ENCODE assay signal across 8 cellular contexts in genomic region chr6:118649918-118650499, GRCh38. TPM values are rescaled to one million over a fixed set of nuclear protein-coding genes. Genes with fewer than 3 reads are reported as not detected.
A peak's percentile ranks its signal among the peaks of the same experiment; 100 is the strongest.
DNase-seq lines count a peak whose midpoint lies in the region; ATAC-seq, FAIRE-seq and TF ChIP-seq lines count a peak whose summit lies in the region.

No MANE protein-coding gene starts in this region.

- peaks cover 12% of the 10 kb centered on the region; the same call in 1 of the 2 replicates for H3F3A ChIP-seq in SU-DHL-6 (ENCODE audit: insufficient read depth)

- H3K36me3 ChIP-seq in SU-DHL-6 (ENCODE audit: low read length) = no peaks in the 10 kb centered on the region
- no peaks in the 10 kb centered on the region for H3K36me3 ChIP-seq in gastrocnemius medialis

- peak overlapping the region; percentile 75 for H3K9ac ChIP-seq in SU-DHL-6 (ENCODE audit: low read length)

- in situ Hi-C loops in gastrocnemius medialis (cut with MboI; ENCODE audit: low sequenced_read_pairs in 4 of 4) = loop anchor here in 2 of 4 donors (25.0 kb wide), 1 partner anchor 137 kb away; no protein-coding TSS in a partner anchor

- no peak for DNase-seq in GM18507 (ENCODE audit: extremely low spot score, insufficient read length, low read depth)
- no peak for DNase-seq in fibroblast of villous mesenchyme (ENCODE audit: low read depth)
- no peak for DNase-seq in gastrocnemius medialis
- DNase-seq in GM20000 (ENCODE audit: low spot score) = no peak
- no peak for DNase-seq in RCC 7860 (ENCODE audit: low spot score)
- no peak for DNase-seq in Ammon's horn (ENCODE audit: low spot score)
- DNase-seq in GF-D8 (lab: John Stamatoyannopoulos, UW) = no peak

- no peaks in the 10 kb centered on the region for H3K79me2 ChIP-seq in SU-DHL-6 (ENCODE audit: insufficient read depth, low read length)

- TF ChIP-seq POLR2A in gastrocnemius medialis (IDR thresholded peaks at IDR 0.05) = no peak

- H2AFZ ChIP-seq in SU-DHL-6 (ENCODE audit: low read depth, low read length, severe bottlenecking) = peak overlapping the region; percentile 96

- TF ChIP-seq CTCF in SU-DHL-6 (IDR thresholded peaks at IDR 0.05; ENCODE audit: insufficient read depth, low read length, poor library complexity, severe bottlenecking) = no peak
- no peak for TF ChIP-seq CTCF in fibroblast of villous mesenchyme (IDR thresholded peaks at IDR 0.05; ENCODE audit: insufficient read depth, low read depth, low read length)
- no peak for TF ChIP-seq CTCF in gastrocnemius medialis (IDR thresholded peaks at IDR 0.05 in 4 of 5, conservative IDR thresholded peaks at IDR 0.05 in 1 of 5)
- TF ChIP-seq CTCF in GM20000 (IDR thresholded peaks at IDR 0.05; ENCODE audit: extremely low read depth, missing control alignments) = no peak

- ATAC-seq in gastrocnemius medialis = no peak

- no peaks in the 10 kb centered on the region for H4K20me1 ChIP-seq in SU-DHL-6 (ENCODE audit: low read depth, low read length)

- H3K9me3 ChIP-seq in SU-DHL-6 (ENCODE audit: insufficient read depth, low read length) (no peaks in the 10 kb centered on the region), gastrocnemius medialis (no peaks in the 10 kb centered on the region)

- no peak overlapping the region for H3K27ac ChIP-seq in SU-DHL-6 (ENCODE audit: low read depth, low read length)
- H3K27ac ChIP-seq in gastrocnemius medialis = peak overlapping the region; percentile 97 to 100 (median 98)

- H3K27me3 ChIP-seq in SU-DHL-6 (ENCODE audit: low read length) (no peaks in the 10 kb centered on the region), gastrocnemius medialis (no peaks in the 10 kb centered on the region)

- FAIRE-seq in GM18507 (lab: Jason Lieb, UNC) = peak; percentile 51
- no peak for FAIRE-seq in RCC 7860 (lab: Jason Lieb, UNC)

- peak overlapping the region; percentile 91 for H3K4me3 ChIP-seq in SU-DHL-6 (ENCODE audit: insufficient read depth, low read length, poor library complexity, severe bottlenecking)
- H3K4me3 ChIP-seq in fibroblast of villous mesenchyme (ENCODE audit: low read depth, low read length) = peak overlapping the region; percentile 92
- peak overlapping the region; percentile 86 to 100 (median 92) for H3K4me3 ChIP-seq in gastrocnemius medialis

- intact Hi-C loops in gastrocnemius medialis (cut with DNase I; ENCODE audit: low total_unique reads) = loop anchor here (1.0 to 10.0 kb wide), 3 partner anchors 98 to 245 kb away; partner anchors contain the start of gene ASF1A

- peak overlapping the region; percentile 78 for H3K4me2 ChIP-seq in SU-DHL-6 (ENCODE audit: low read depth, low read length, poor library complexity, severe bottlenecking)

- no peaks in the 10 kb centered on the region for H3K9me2 ChIP-seq in SU-DHL-6 (replicated peaks; ENCODE audit: insufficient read depth, low read length)

- H3K4me1 ChIP-seq in gastrocnemius medialis = peaks cover 40 to 51% of the 10 kb centered on the region in 2 donors

RNA-seq across cellular contexts. Expression of gene CEP85L, which starts 1.4 kb away (rescaled TPM):
- total RNA-seq in fibroblast of villous mesenchyme (13.2 and 16.4 TPM in 2 replicates), gastrocnemius medialis (10 to 100 TPM; 15.6 to 22.8 (median 21.9) TPM)
